In genomic region chr7:142806957-142807356, GRCh38 we compare ENCODE assay signal across 15 cellular contexts. TPM values are rescaled to one million over a fixed set of nuclear protein-coding genes. Genes with fewer than 3 reads are reported as not detected.
DNase-seq lines count a peak whose midpoint lies in the region; ATAC-seq and TF ChIP-seq lines count a peak whose summit lies in the region.
"Had no signal": no experiment of that assay in that cellular context is flagged by ENCODE, and none has a peak within 500 bp of the region (broad histone marks: within the 10 kb centered on the region; RNA-seq: fewer than 3 reads in every experiment).

No MANE protein-coding gene starts in this region.

- peak overlapping the region; percentile 99 for H3K27ac ChIP-seq in CD4-positive, alpha-beta T cell (ENCODE audit: low read depth, low read length)
- H3K27ac ChIP-seq in KMS-11 (peak overlapping the region; percentile 95), muscle layer of duodenum (ENCODE audit: low read length) (peak overlapping the region; percentile 13)
- H3K27ac ChIP-seq: uterus had no signal

- peaks cover 100% of the 10 kb centered on the region for H3K4me1 Mint-ChIP-seq in CD4-positive, alpha-beta T cell (ENCODE audit: low read depth)
- peaks cover 100% of the 10 kb centered on the region for H3K4me1 Mint-ChIP-seq in activated T-helper 1 cell treated with anti-CD3 and anti-CD28 coated beads, Interleukin-12 subunit alpha, Interleukin-12 subunit beta, Interleukin-2, Interleukin-4 antibody, amounts not matched to agents 30 ng/mL and 10 ng/mL and 1 ng/mL, durations not matched to agents 14 hours and 24 hours and 36 hours (ENCODE audit: low read depth)
- no peaks in the 10 kb centered on the region for H3K4me1 Mint-ChIP-seq in mesothelial cell of epicardium

- H2AFZ ChIP-seq in KMS-11 (ENCODE audit: low read depth), result peak overlapping the region; percentile 45
- H2AFZ ChIP-seq: GM23338 had no signal

- peak overlapping the region; percentile 77 for H3K4me2 ChIP-seq in KMS-11
- H3K4me2 ChIP-seq: GM23338 had no signal

- H3K4me3 Mint-ChIP-seq in CD4-positive, alpha-beta T cell, result peak overlapping the region; percentile 77
- H3K4me3 Mint-ChIP-seq in activated T-helper 1 cell treated with anti-CD3 and anti-CD28 coated beads, Interleukin-12 subunit alpha, Interleukin-12 subunit beta, Interleukin-2, Interleukin-4 antibody, amounts not matched to agents 30 ng/mL and 10 ng/mL and 1 ng/mL, durations not matched to agents 14 hours and 24 hours and 36 hours, result peak overlapping the region; percentile 79
- H3K4me3 Mint-ChIP-seq in mesothelial cell of epicardium, result no peak overlapping the region
- H3K4me3 Mint-ChIP-seq: GM23338 had no signal

- H3K9ac ChIP-seq in KMS-11, result 0 out of 2 replicates have a peak overlapping the region, but pooled peaks have one; percentile 46

- peak overlapping the region; percentile 98 for H3K27ac Mint-ChIP-seq in CD4-positive, alpha-beta T cell
- peak overlapping the region; percentile 99 for H3K27ac Mint-ChIP-seq in activated T-helper 1 cell treated with anti-CD3 and anti-CD28 coated beads, Interleukin-12 subunit alpha, Interleukin-12 subunit beta, Interleukin-2, Interleukin-4 antibody, amounts not matched to agents 30 ng/mL and 10 ng/mL and 1 ng/mL, durations not matched to agents 14 hours and 24 hours and 36 hours
- H3K27ac Mint-ChIP-seq in mesothelial cell of epicardium, result no peak overlapping the region
- H3K27ac Mint-ChIP-seq: GM23338 had no signal

- no peaks in the 10 kb centered on the region for H3K79me2 ChIP-seq in KMS-11 (ENCODE audit: insufficient read depth, low read depth)

- peaks cover 49% of the 10 kb centered on the region for H3K36me3 Mint-ChIP-seq in CD4-positive, alpha-beta T cell (ENCODE audit: low read depth)
- H3K36me3 Mint-ChIP-seq in activated T-helper 1 cell treated with anti-CD3 and anti-CD28 coated beads, Interleukin-12 subunit alpha, Interleukin-12 subunit beta, Interleukin-2, Interleukin-4 antibody, amounts not matched to agents 30 ng/mL and 10 ng/mL and 1 ng/mL, durations not matched to agents 14 hours and 24 hours and 36 hours (ENCODE audit: low read depth), result peaks cover 38% of the 10 kb centered on the region
- H3K36me3 Mint-ChIP-seq in mesothelial cell of epicardium, result no peaks in the 10 kb centered on the region

- DNase-seq in CD4-positive, alpha-beta T cell, result no peak
- no peak for DNase-seq in activated T-helper 1 cell treated with anti-CD3 and anti-CD28 coated beads, Interleukin-12 subunit alpha, Interleukin-12 subunit beta, Interleukin-2, Interleukin-4 antibody, amounts not matched to agents 30 ng/mL and 10 ng/mL and 1 ng/mL, durations not matched to agents 14 hours and 24 hours and 36 hours (ENCODE audit: low spot score)
- DNase-seq in Kasumi-1 (lab: John Stamatoyannopoulos, UW) (no peak), mesothelial cell of epicardium (ENCODE audit: low spot score in 2 of 2, unreplicated experiment in 2 of 2) (no peak)
- DNase-seq: cerebellar nuclear complex, mammary epithelial cell, NCI-H2081 treated with DMSO at 0.1 percent for 48 hours, occipital lobe, uterus had no signal

- intact Hi-C loops in CD4-positive, alpha-beta T cell (cut with DNase I, micrococcal nuclease), result loop anchor here in 1 of 2 experiments (5.0 kb wide), 1 partner anchor 575 kb away; the partner anchor contains the start of gene ZYX
- intact Hi-C loops in activated T-helper 1 cell treated with anti-CD3 and anti-CD28 coated beads, Interleukin-12 subunit alpha, Interleukin-12 subunit beta, Interleukin-2, Interleukin-4 antibody, amounts not matched to agents 30 ng/mL and 10 ng/mL and 1 ng/mL, durations not matched to agents 14 hours and 24 hours and 36 hours (cut with micrococcal nuclease), result loop anchor here (5.0 to 10.0 kb wide), 5 partner anchors 310 to 1882 kb away; partner anchors contain the start of genes BRAF, GSTK1 and SSBP1

- no peaks in the 10 kb centered on the region for H4K20me1 ChIP-seq in KMS-11 (ENCODE audit: insufficient read depth)

- POLR2A ChIA-PET in CD4-positive, alpha-beta T cell (lab: Charles Lee), result interaction anchor here (0.6 to 30.9 kb wide), 29 partner anchors 8 to 601 kb away, joined by 3 to 5733 read pairs (median 20); partner anchors contain the start of genes EPHA1, EPHB6 and GSTK1

- peaks cover 72% of the 10 kb centered on the region for H3K4me1 ChIP-seq in KMS-11 (ENCODE audit: low read depth, poor library complexity, severe bottlenecking)
- H3K4me1 ChIP-seq in muscle layer of duodenum (ENCODE audit: control insufficient read depth in 1 of 2, insufficient read depth in 2 of 2, low read length in 2 of 2), result no peaks in the 10 kb centered on the region
- H3K4me1 ChIP-seq: uterus had no signal

- CTCF ChIA-PET in CD4-positive, alpha-beta T cell (lab: Charles Lee), result interaction anchor here (1.2 to 7.2 kb wide), 6 partner anchors 13 to 249 kb away, joined by 3 to 135 read pairs (median 8); no protein-coding TSS in a partner anchor

- H3K36me3 ChIP-seq in KMS-11 (ENCODE audit: insufficient read depth) (no peaks in the 10 kb centered on the region), muscle layer of duodenum (ENCODE audit: control insufficient read depth in 1 of 2, insufficient read depth in 2 of 2, low read length in 2 of 2) (no peaks in the 10 kb centered on the region)
- H3K36me3 ChIP-seq: uterus had no signal

- ATAC-seq in CD4-positive, alpha-beta T cell (ENCODE audit: poor library complexity), result no peak
- no peak for ATAC-seq in HG02642 (IDR thresholded peaks at IDR 0.05; ENCODE audit: poor library complexity, unreplicated experiment)
- no peak for ATAC-seq in HG03025 (IDR thresholded peaks at IDR 0.05; ENCODE audit: low FRiP score, unreplicated experiment)
- ATAC-seq: GM23338 had no signal

- no peaks in the 10 kb centered on the region for H3K27me3 ChIP-seq in CD4-positive, alpha-beta T cell (ENCODE audit: control insufficient read depth, insufficient read depth, low read length)
- H3K27me3 ChIP-seq in KMS-11 (ENCODE audit: insufficient read depth, low read depth) (no peaks in the 10 kb centered on the region), muscle layer of duodenum (ENCODE audit: low read depth, low read length) (no peaks in the 10 kb centered on the region)
- H3K27me3 ChIP-seq: uterus had no signal

- H3K9me3 ChIP-seq in CD4-positive, alpha-beta T cell (ENCODE audit: control insufficient read depth, low read length), result no peaks in the 10 kb centered on the region
- no peaks in the 10 kb centered on the region for H3K9me3 ChIP-seq in muscle layer of duodenum (ENCODE audit: control insufficient read depth in 1 of 2, low read length in 2 of 2)
- H3K9me3 ChIP-seq: uterus had no signal

- no peaks in the 10 kb centered on the region for H3K27me3 Mint-ChIP-seq in CD4-positive, alpha-beta T cell
- H3K27me3 Mint-ChIP-seq in activated T-helper 1 cell treated with anti-CD3 and anti-CD28 coated beads, Interleukin-12 subunit alpha, Interleukin-12 subunit beta, Interleukin-2, Interleukin-4 antibody, amounts not matched to agents 30 ng/mL and 10 ng/mL and 1 ng/mL, durations not matched to agents 14 hours and 24 hours and 36 hours (ENCODE audit: insufficient read depth), result peaks cover 2% of the 10 kb centered on the region
- peaks cover 39% of the 10 kb centered on the region for H3K27me3 Mint-ChIP-seq in mesothelial cell of epicardium (ENCODE audit: low read depth)

- H3K4me3 ChIP-seq in KMS-11 (IDR thresholded peaks at IDR 0.05; ENCODE audit: insufficient read depth, low read depth, low read length) (no peak overlapping the region), muscle layer of duodenum (ENCODE audit: low read depth in 1 of 2, low read length in 2 of 2) (no peak overlapping the region)
- H3K4me3 ChIP-seq: GM23338, uterus had no signal

- no peaks in the 10 kb centered on the region for H3K9me3 Mint-ChIP-seq in CD4-positive, alpha-beta T cell
- H3K9me3 Mint-ChIP-seq in activated T-helper 1 cell treated with anti-CD3 and anti-CD28 coated beads, Interleukin-12 subunit alpha, Interleukin-12 subunit beta, Interleukin-2, Interleukin-4 antibody, amounts not matched to agents 30 ng/mL and 10 ng/mL and 1 ng/mL, durations not matched to agents 14 hours and 24 hours and 36 hours, result no peaks in the 10 kb centered on the region
- H3K9me3 Mint-ChIP-seq in mesothelial cell of epicardium, result no peaks in the 10 kb centered on the region
- H3K9me3 Mint-ChIP-seq: GM23338 had no signal

- TF ChIP-seq CTCF in CD4-positive, alpha-beta T cell (IDR thresholded peaks at IDR 0.05), result no peak
- TF ChIP-seq CTCF in KMS-11 (conservative IDR thresholded peaks at IDR 0.05; ENCODE audit: low read depth, low read length) (no peak), mesothelial cell of epicardium (IDR thresholded peaks at IDR 0.05; ENCODE audit: unreplicated experiment) (no peak)

RNA-seq across cellular contexts. Expression of gene PRSS2, which starts 36.2 kb away (rescaled TPM):
- not detected for total RNA-seq in CD4-positive, alpha-beta T cell
- total RNA-seq in activated T-helper 1 cell treated with anti-CD3 and anti-CD28 coated beads, Interleukin-12 subunit alpha, Interleukin-12 subunit beta, Interleukin-2, Interleukin-4 antibody, amounts not matched to agents 30 ng/mL and 10 ng/mL and 1 ng/mL, durations not matched to agents 14 hours and 24 hours and 36 hours, result not detected in 2 replicates
- not detected in 3 replicates for total RNA-seq in mesothelial cell of epicardium
- total RNA-seq: frontal cortex, GM23338, mammary epithelial cell, occipital lobe, uterus had no signal

RNA-seq across cellular contexts. Expression of gene EPHB6, which starts 47.9 kb away (rescaled TPM):
- 10 to 100 TPM; 50.7 to 55.8 TPM for total RNA-seq in CD4-positive, alpha-beta T cell
- total RNA-seq in activated T-helper 1 cell treated with anti-CD3 and anti-CD28 coated beads, Interleukin-12 subunit alpha, Interleukin-12 subunit beta, Interleukin-2, Interleukin-4 antibody, amounts not matched to agents 30 ng/mL and 10 ng/mL and 1 ng/mL, durations not matched to agents 14 hours and 24 hours and 36 hours, result 5.6 and 6.0 TPM in 2 replicates
- 28.0 to 30.9 TPM (median 28.9 TPM) in 3 replicates for total RNA-seq in mesothelial cell of epicardium

RNA-seq across cellular contexts. Expression of gene PRSS1, which starts 57.7 kb away (rescaled TPM):
- not detected for total RNA-seq in CD4-positive, alpha-beta T cell
- not detected in 2 replicates for total RNA-seq in activated T-helper 1 cell treated with anti-CD3 and anti-CD28 coated beads, Interleukin-12 subunit alpha, Interleukin-12 subunit beta, Interleukin-2, Interleukin-4 antibody, amounts not matched to agents 30 ng/mL and 10 ng/mL and 1 ng/mL, durations not matched to agents 14 hours and 24 hours and 36 hours
- not detected in 3 replicates for total RNA-seq in mesothelial cell of epicardium
- total RNA-seq: frontal cortex, GM23338, mammary epithelial cell, occipital lobe had no signal

Comparison
In these comparisons a context has a peak if more than half of its experiments do, and no peak if none do; other contexts are left out.
1. H3K27ac ChIP-seq: peak in every context shown above with its lines; median percentile 99 in CD4-positive, alpha-beta T cell; 95 in KMS-11; 13 in muscle layer of duodenum.